21 cellular contexts compared by ENCODE assay signal in the genomic region with DNA sequence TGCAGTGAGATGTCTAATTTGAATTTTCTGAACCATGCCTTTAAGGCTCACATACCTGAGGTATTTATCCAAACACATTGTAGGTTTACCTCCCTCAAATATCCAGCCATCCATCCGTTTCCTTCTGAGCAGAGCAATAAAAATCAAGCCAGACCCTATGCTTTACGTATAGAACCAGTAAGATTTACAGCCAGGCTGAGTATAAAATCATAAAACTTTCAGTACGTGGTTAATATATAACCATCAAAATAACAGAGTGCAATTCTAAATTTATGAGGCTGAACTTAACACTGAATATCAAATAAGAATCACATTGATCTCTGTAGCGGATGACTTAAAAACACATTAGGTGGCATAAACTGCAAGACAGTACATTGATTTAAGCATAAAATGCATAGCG.
"Had no signal": no experiment of that assay in that cellular context is flagged by ENCODE, and none has a peak within 500 bp of the region (broad histone marks: within the 10 kb centered on the region; RNA-seq: fewer than 3 reads in every experiment).

No MANE protein-coding gene starts in this region.

- DNase-seq: effector CD8-positive, alpha-beta T cell; endodermal cell; foreskin fibroblast; gastrocnemius medialis; head of caudate nucleus; left lung; mesenchymal stem cell; naive thymus-derived CD4-positive, alpha-beta T cell; right cardiac atrium; sigmoid colon; spleen; stimulated activated CD4-positive, alpha-beta T cell treated with anti-CD3 and anti-CD28 coated beads, Interleukin-4, amount 100 ng/mL, for 4 hours; stimulated activated naive CD8-positive, alpha-beta T cell treated with anti-CD3 and anti-CD28 coated beads, Interleukin-15, amount 100 ng/mL, for 72 hours; transverse colon; upper lobe of right lung; uterus had no signal

- H3K9me3 ChIP-seq: gastrocnemius medialis, left lung, prostate gland, sigmoid colon, spleen, suprapubic skin, transverse colon, upper lobe of right lung, uterus had no signal

- ATAC-seq: esophagus mucosa; gastrocnemius medialis; left lung; naive thymus-derived CD4-positive, alpha-beta T cell; right cardiac atrium; stimulated activated memory B cell treated with anti-CD40 and anti-IgM and Interleukin-4, amounts not matched to agents 10 μg/mL and 1 μg/mL and 100 μg/mL, for 72 hours; stimulated activated naive CD8-positive, alpha-beta T cell treated with anti-CD3 and anti-CD28 coated beads, Interleukin-15, amount 100 ng/mL, for 72 hours; upper lobe of right lung had no signal

- H3K4me3 ChIP-seq: gastrocnemius medialis, left lung, neural progenitor cell, prostate gland, sigmoid colon, spleen, suprapubic skin, transverse colon, upper lobe of right lung, uterus had no signal

- H3K4me1 ChIP-seq: gastrocnemius medialis, left lung, neural progenitor cell, prostate gland, sigmoid colon, spleen, suprapubic skin, upper lobe of right lung, uterus had no signal

- H3K36me3 ChIP-seq: gastrocnemius medialis, left lung, neural progenitor cell, prostate gland, sigmoid colon, spleen, suprapubic skin, transverse colon, upper lobe of right lung, uterus had no signal
